ENCODE assay signal across 1 cellular context in the genomic region with DNA sequence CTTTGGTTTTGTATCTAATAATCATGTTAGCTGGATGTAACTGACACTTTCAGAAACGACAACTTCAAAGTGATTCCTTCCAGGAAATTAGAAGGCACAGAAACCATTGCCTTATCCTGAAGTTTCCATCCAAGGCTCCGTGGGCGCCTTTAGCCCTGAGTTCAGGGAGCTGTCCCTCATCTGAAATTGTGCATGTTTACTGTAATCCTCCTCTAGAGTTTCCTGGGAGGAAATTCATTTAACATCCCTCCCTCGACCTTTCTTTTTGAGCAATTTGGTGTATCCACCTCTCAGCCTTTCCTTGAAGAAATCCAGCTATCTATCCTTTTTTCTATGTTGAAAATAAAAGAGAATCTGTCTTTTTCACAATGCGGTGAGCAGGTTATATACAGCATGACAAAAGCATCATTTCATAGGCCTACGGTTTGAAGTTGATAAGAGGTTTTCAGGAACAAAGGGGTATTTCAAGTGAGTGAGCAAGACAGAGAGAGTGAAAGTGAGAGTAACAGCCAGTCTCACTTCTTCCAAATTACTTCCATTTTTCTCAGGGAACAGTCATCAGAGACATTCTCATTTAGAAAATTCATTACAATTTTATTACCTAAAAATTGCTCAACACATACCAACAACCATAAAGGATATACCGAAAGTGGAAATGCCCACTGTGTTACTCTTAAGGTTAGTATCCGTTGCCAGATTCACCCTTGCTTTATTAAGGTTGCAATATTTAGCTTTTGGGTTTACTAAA.
TF ChIP-seq lines count a peak whose summit lies in the region.

No MANE protein-coding gene starts in this region.

TF ChIP-seq in GM12878, 131 proteins besides CTCF, POLR2A, EP300 and RAD21 (continued from another document):
- TF ChIP-seq IRF4 (IDR thresholded peaks at IDR 0.05; ENCODE audit: low read depth, low read length) (0 out of 2 replicates have a peak, but pooled peaks have one; percentile 35), JUNB (IDR thresholded peaks at IDR 0.05) (peak; percentile 47), DPF2 (IDR thresholded peaks at IDR 0.05) (peak; percentile 77; the same call in 1 of the 2 replicates), BHLHE40 (IDR thresholded peaks at IDR 0.05; ENCODE audit: borderline replicate concordance in 1 of 2, low read depth in 2 of 2, low read length in 1 of 2) (peak in 1 of 2 experiments; percentile 19; a peak in 1 of 4 replicates), TCF7 (IDR thresholded peaks at IDR 0.05; ENCODE audit: borderline replicate concordance) (no peak), ZNF217 (IDR thresholded peaks at IDR 0.05) (0 out of 2 replicates have a peak, but pooled peaks have one; percentile 37), MEF2A (IDR thresholded peaks at IDR 0.05; ENCODE audit: insufficient read depth, low read depth, low read length) (0 out of 2 replicates have a peak, but pooled peaks have one; percentile 17), CEBPB (IDR thresholded peaks at IDR 0.05; ENCODE audit: borderline replicate concordance in 1 of 2, low read depth in 2 of 2, low read length in 2 of 2) (0 out of 4 replicates have a peak, but pooled peaks of 1 of the 2 experiments have one; percentile 5), BMI1 (IDR thresholded peaks at IDR 0.05; ENCODE audit: borderline replicate concordance) (peak; percentile 35; the same call in 1 of the 2 replicates), EZH2 (IDR thresholded peaks at IDR 0.05; ENCODE audit: borderline replicate concordance, control insufficient read depth, low read depth, low read length) (no peak), IKZF1 (conservative IDR thresholded peaks at IDR 0.05) (peak; percentile 90), GATAD2B (conservative IDR thresholded peaks at IDR 0.05; ENCODE audit: low read depth) (peak; percentile 50; the same call in 1 of the 2 replicates), IKZF2 (IDR thresholded peaks at IDR 0.05) (peak; percentile 95 to 96), SMARCA5 (IDR thresholded peaks at IDR 0.05) (0 out of 2 replicates have a peak, but pooled peaks have one; percentile 24), MTA2 (IDR thresholded peaks at IDR 0.05; ENCODE audit: low read depth) (peak; percentile 86), ASH2L (IDR thresholded peaks at IDR 0.05; ENCODE audit: borderline replicate concordance, low read depth) (no peak), ZNF274 (IDR thresholded peaks at IDR 0.05; ENCODE audit: insufficient read depth, insufficient read length) (no peak), MEF2B (IDR thresholded peaks at IDR 0.05; ENCODE audit: partially characterized antibody, poor library complexity, severe bottlenecking) (peak; percentile 55), ZNF24 (IDR thresholded peaks at IDR 0.05) (0 out of 2 replicates have a peak, but pooled peaks have one; percentile 54), SPI1 (IDR thresholded peaks at IDR 0.05; ENCODE audit: borderline replicate concordance, insufficient read depth, low read depth, low read length) (peak; percentile 13; the same call in 1 of the 2 replicates), RUNX3 (IDR thresholded peaks at IDR 0.05; ENCODE audit: low read length) (peak; percentile 19; the same call in 1 of the 2 replicates)
- TF ChIP-seq, protein P1, sequence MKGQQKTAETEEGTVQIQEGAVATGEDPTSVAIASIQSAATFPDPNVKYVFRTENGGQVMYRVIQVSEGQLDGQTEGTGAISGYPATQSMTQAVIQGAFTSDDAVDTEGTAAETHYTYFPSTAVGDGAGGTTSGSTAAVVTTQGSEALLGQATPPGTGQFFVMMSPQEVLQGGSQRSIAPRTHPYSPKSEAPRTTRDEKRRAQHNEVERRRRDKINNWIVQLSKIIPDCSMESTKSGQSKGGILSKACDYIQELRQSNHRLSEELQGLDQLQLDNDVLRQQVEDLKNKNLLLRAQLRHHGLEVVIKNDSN (IDR thresholded peaks at IDR 0.05; ENCODE audit: borderline replicate concordance, extremely low read length, insufficient read depth, low read depth, low read length), result no peak
- TF ChIP-seq, protein P2, sequence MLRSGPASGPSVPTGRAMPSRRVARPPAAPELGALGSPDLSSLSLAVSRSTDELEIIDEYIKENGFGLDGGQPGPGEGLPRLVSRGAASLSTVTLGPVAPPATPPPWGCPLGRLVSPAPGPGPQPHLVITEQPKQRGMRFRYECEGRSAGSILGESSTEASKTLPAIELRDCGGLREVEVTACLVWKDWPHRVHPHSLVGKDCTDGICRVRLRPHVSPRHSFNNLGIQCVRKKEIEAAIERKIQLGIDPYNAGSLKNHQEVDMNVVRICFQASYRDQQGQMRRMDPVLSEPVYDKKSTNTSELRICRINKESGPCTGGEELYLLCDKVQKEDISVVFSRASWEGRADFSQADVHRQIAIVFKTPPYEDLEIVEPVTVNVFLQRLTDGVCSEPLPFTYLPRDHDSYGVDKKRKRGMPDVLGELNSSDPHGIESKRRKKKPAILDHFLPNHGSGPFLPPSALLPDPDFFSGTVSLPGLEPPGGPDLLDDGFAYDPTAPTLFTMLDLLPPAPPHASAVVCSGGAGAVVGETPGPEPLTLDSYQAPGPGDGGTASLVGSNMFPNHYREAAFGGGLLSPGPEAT (IDR thresholded peaks at IDR 0.05; ENCODE audit: low read depth), result peak; percentile 84
- TF ChIP-seq, protein P3, sequence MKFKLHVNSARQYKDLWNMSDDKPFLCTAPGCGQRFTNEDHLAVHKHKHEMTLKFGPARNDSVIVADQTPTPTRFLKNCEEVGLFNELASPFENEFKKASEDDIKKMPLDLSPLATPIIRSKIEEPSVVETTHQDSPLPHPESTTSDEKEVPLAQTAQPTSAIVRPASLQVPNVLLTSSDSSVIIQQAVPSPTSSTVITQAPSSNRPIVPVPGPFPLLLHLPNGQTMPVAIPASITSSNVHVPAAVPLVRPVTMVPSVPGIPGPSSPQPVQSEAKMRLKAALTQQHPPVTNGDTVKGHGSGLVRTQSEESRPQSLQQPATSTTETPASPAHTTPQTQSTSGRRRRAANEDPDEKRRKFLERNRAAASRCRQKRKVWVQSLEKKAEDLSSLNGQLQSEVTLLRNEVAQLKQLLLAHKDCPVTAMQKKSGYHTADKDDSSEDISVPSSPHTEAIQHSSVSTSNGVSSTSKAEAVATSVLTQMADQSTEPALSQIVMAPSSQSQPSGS (IDR thresholded peaks at IDR 0.05; ENCODE audit: low read length), result peak; percentile 52; the same call in 1 of the 2 replicates
- TF ChIP-seq, protein P4, sequence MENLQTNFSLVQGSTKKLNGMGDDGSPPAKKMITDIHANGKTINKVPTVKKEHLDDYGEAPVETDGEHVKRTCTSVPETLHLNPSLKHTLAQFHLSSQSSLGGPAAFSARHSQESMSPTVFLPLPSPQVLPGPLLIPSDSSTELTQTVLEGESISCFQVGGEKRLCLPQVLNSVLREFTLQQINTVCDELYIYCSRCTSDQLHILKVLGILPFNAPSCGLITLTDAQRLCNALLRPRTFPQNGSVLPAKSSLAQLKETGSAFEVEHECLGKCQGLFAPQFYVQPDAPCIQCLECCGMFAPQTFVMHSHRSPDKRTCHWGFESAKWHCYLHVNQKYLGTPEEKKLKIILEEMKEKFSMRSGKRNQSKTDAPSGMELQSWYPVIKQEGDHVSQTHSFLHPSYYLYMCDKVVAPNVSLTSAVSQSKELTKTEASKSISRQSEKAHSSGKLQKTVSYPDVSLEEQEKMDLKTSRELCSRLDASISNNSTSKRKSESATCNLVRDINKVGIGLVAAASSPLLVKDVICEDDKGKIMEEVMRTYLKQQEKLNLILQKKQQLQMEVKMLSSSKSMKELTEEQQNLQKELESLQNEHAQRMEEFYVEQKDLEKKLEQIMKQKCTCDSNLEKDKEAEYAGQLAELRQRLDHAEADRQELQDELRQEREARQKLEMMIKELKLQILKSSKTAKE (IDR thresholded peaks at IDR 0.05; ENCODE audit: low read depth, poor library complexity, severe bottlenecking), result peak; percentile 64
TF ChIP-seq in GM12878: peak in this region for 24.
